In the genomic region with DNA sequence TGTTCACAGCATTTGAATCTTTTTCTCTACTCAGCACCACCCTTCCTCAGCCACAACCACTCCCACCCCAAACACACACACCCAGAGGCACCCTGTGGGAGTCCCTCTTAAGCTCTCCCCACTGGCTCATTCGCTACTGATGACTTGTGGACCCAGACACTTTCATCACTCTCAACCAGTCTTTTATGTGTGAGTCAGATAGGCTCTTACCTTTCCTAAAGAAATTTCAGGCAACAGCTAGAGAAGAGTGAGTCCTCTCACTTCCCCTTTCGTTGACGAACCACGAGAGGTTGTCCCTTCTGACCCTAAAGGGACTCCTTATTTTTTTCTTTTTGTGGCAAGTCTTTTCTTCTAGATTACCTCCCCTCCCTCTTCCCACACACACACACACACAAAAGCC, we compare ENCODE assay signal across 8 cellular contexts. TPM values are rescaled to one million over a fixed set of nuclear protein-coding genes. Genes with fewer than 3 reads are reported as not detected.
DNase-seq lines count a peak whose midpoint lies in the region; ATAC-seq and TF ChIP-seq lines count a peak whose summit lies in the region.

No MANE protein-coding gene starts in this region.

- peaks cover 2 to 6% of the 10 kb centered on the region in 2 donors for H3K36me3 Mint-ChIP-seq in CD14-positive monocyte

- no peaks in the 10 kb centered on the region for H3K27me3 ChIP-seq in lung (ENCODE audit: control insufficient read depth, insufficient read depth)
- no peaks in the 10 kb centered on the region for H3K27me3 ChIP-seq in thyroid gland

- peaks cover 41% of the 10 kb centered on the region for H3K4me1 Mint-ChIP-seq in CD14-positive monocyte

- peak overlapping the region; percentile 86 to 97 (median 92) for H3K27ac Mint-ChIP-seq in CD14-positive monocyte

- no peaks in the 10 kb centered on the region for H3K36me3 ChIP-seq in lung (ENCODE audit: control insufficient read depth in 2 of 2, insufficient read depth in 2 of 2, low read length in 2 of 2)
- no peaks in the 10 kb centered on the region for H3K36me3 ChIP-seq in thyroid gland

- H3K4me3 Mint-ChIP-seq in CD14-positive monocyte, result peak overlapping the region; percentile 51 to 52

- no peaks in the 10 kb centered on the region for H3K9me3 Mint-ChIP-seq in CD14-positive monocyte

- intact Hi-C loops in CD14-positive monocyte (cut with micrococcal nuclease) (loop anchor here in 1 of 2 donors (2.0 to 10.0 kb wide), 4 partner anchors 29 to 113 kb away; a partner anchor contains a TSS), thyroid gland (cut with DNase I) (loop anchor here (10.0 kb wide), 1 partner anchor 77 kb away; no protein-coding TSS in a partner anchor)

- TF ChIP-seq POLR2A in thyroid gland (IDR thresholded peaks at IDR 0.05), result no peak

- H3K4me1 ChIP-seq in lung (ENCODE audit: control insufficient read depth in 2 of 2, insufficient read depth in 2 of 2, low read length in 2 of 2), result peaks cover 13 to 41% of the 10 kb centered on the region in 2 donors
- H3K4me1 ChIP-seq in thyroid gland, result peaks cover 54 to 59% of the 10 kb centered on the region in 2 donors

- peaks cover 0 to 4% (median 0%) of the 10 kb centered on the region in 3 donors for H3K27me3 Mint-ChIP-seq in CD14-positive monocyte (ENCODE audit: low read depth in 3 of 3)

- TF ChIP-seq CTCF in CD14-positive monocyte (IDR thresholded peaks at IDR 0.05) (no peak), lung (IDR thresholded peaks at IDR 0.05; ENCODE audit: control extremely low read depth, extremely low read depth) (no peak), thyroid gland (IDR thresholded peaks at IDR 0.05) (no peak), foreskin fibroblast (IDR thresholded peaks at IDR 0.05; ENCODE audit: low read depth, low read length) (no peak)

- ATAC-seq in GM19467 (IDR thresholded peaks at IDR 0.05; ENCODE audit: unreplicated experiment) (peak; percentile 88), HG03521 (IDR thresholded peaks at IDR 0.05; ENCODE audit: unreplicated experiment) (peak; percentile 96), lung (ENCODE audit: insufficient read depth, low FRiP score) (peak; percentile 34), left lobe of liver (no peak)

- no peaks in the 10 kb centered on the region for H3K9me3 ChIP-seq in lung (ENCODE audit: control insufficient read depth in 2 of 2, insufficient read depth in 1 of 2, low read length in 1 of 2)
- H3K9me3 ChIP-seq in thyroid gland, result no peaks in the 10 kb centered on the region

- WGBS in lung, 2 donors, result 34 to 38% methylated on average over 4 of the region's 4 CpGs
- 81 to 87% methylated on average over 4 of the region's 4 CpGs for WGBS in thyroid gland, 2 donors

- no peak overlapping the region for H3K4me3 ChIP-seq in lung
- H3K4me3 ChIP-seq in thyroid gland (replicated peaks in 1 of 3), result no peak overlapping the region
- H3K4me3 ChIP-seq in foreskin fibroblast (ENCODE audit: low read depth in 1 of 2, low read length in 2 of 2), result no peak overlapping the region

- H3K27ac ChIP-seq in lung (ENCODE audit: low read depth in 1 of 2, low read length in 1 of 2) (peak overlapping the region; percentile 33 to 76), thyroid gland (peak overlapping the region; percentile 27 to 75 (median 47))

- DNase-seq in CD14-positive monocyte (ENCODE audit: low spot score) (peak; percentile 84), lung (ENCODE audit: low spot score) (no peak), thyroid gland (no peak), foreskin fibroblast (no peak), left lobe of liver (ENCODE audit: low spot score) (no peak)
- peak; percentile 27 for DNase-seq in activated CD8-positive, alpha-beta memory T cell treated with anti-CD3 and anti-CD28 coated beads, Interleukin-2, amount 50 U/mL, for 1 hour (ENCODE audit: extremely low read depth)

RNA-seq across cellular contexts. Expression of a gene that starts 58.1 kb away (rescaled TPM):
- polyA plus RNA-seq in CD14-positive monocyte, result 1 to 10 TPM; 4.7 to 9.8 TPM
- 10 to 100 TPM; 45.8 to 58.5 TPM for total RNA-seq in lung
- polyA plus RNA-seq in lung, result 10 to 100 TPM; 11.6 to 17.5 TPM
- total RNA-seq in thyroid gland, result 10 to 100 TPM; 40.0 to 78.9 (median 55.0) TPM
- 2.9 TPM for total RNA-seq in left lobe of liver

Comparison
In these comparisons a context has a peak if more than half of its experiments do, and no peak if none do; other contexts are left out.
1. DNase-seq: peak in CD14-positive monocyte (single experiment) and activated CD8-positive, alpha-beta memory T cell treated with anti-CD3 and anti-CD28 coated beads, Interleukin-2, amount 50 U/mL, for 1 hour (single experiment); none in lung (single experiment), thyroid gland (0 of 2), foreskin fibroblast (0 of 2) and left lobe of liver (single experiment).
2. RNA of a gene that starts 58.1 kb away (total RNA-seq): 45.8 to 58.5 TPM in lung and 40.0 to 78.9 TPM in thyroid gland; 2.9 TPM in left lobe of liver (single experiment); every median in the first group is over 10 times any median in the second.